ENCODE assay signal across 12 cellular contexts in genomic region chr14:94041551-94042346, GRCh38. TPM values are rescaled to one million over a fixed set of nuclear protein-coding genes. Genes with fewer than 3 reads are reported as not detected.
DNase-seq lines count a peak whose midpoint lies in the region; ATAC-seq and TF ChIP-seq lines count a peak whose summit lies in the region.
"Had no signal": no experiment of that assay in that cellular context is flagged by ENCODE, and none has a peak within 500 bp of the region (broad histone marks: within the 10 kb centered on the region; RNA-seq: fewer than 3 reads in every experiment).

No MANE protein-coding gene starts in this region.

- no peaks in the 10 kb centered on the region; the same call in 1 of the 2 replicates for H4K20me1 ChIP-seq in IMR-90 (ENCODE audit: insufficient read depth, low read length)

- H2BK120ac ChIP-seq in IMR-90 (ENCODE audit: low read depth, low read length) = no peak overlapping the region

- TF ChIP-seq CTCF in AG04449 (IDR thresholded peaks at IDR 0.05; ENCODE audit: insufficient read depth, low read length, missing control alignments) = no peak
- no peak for TF ChIP-seq CTCF in IMR-90 (conservative IDR thresholded peaks at IDR 0.05; ENCODE audit: low read depth, low read length)
- no peak for TF ChIP-seq CTCF in fibroblast of villous mesenchyme (IDR thresholded peaks at IDR 0.05; ENCODE audit: insufficient read depth, low read depth, low read length)
- TF ChIP-seq CTCF in lower leg skin (IDR thresholded peaks at IDR 0.05) = no peak
- TF ChIP-seq CTCF in WTC11 (IDR thresholded peaks at IDR 0.05) = no peak

- H3K36me3 Mint-ChIP-seq in naive thymus-derived CD8-positive, alpha-beta T cell = peaks cover 0 to 17% (median 0%) of the 10 kb centered on the region in 3 donors
- peaks cover 10% of the 10 kb centered on the region; the same call in 1 of the 2 replicates for H3K36me3 Mint-ChIP-seq in WTC11

- ATAC-seq in IMR-90 (ENCODE audit: low read depth) (peak; percentile 86), WTC11 (no peak), GM21515 (IDR thresholded peaks at IDR 0.05; ENCODE audit: unreplicated experiment) (no peak)
- no peak for ATAC-seq in naive thymus-derived CD8-positive, alpha-beta T cell

- no peak overlapping the region for H4K5ac ChIP-seq in IMR-90 (ENCODE audit: low read depth, low read length)

- H2AK9ac ChIP-seq in IMR-90 (replicated peaks; ENCODE audit: low read depth, low read length, poor library complexity) = no peak overlapping the region

- POLR2A ChIA-PET in AG04449 (lab: Yijun Ruan, JAX) = no interaction called here
- POLR2A ChIA-PET in IMR-90 (lab: Charles Lee; ENCODE audit: unreplicated experiment) = no interaction called here
- POLR2A ChIA-PET in naive thymus-derived CD8-positive, alpha-beta T cell (lab: Charles Lee) = interaction anchor here (0.6 kb wide), 1 partner anchor 91 kb away, joined by 3 read pairs; no protein-coding TSS in a partner anchor
- POLR2A ChIA-PET in WTC11 (lab: Charles Lee) = no interaction called here

- peaks cover 20% of the 10 kb centered on the region; the same call in 1 of the 2 replicates for H3K36me3 ChIP-seq in IMR-90 (ENCODE audit: control insufficient read depth, insufficient read depth, low read length)

- H3K79me1 ChIP-seq in IMR-90 (ENCODE audit: low read depth in 1 of 2, low read length in 2 of 2) = no peaks in the 10 kb centered on the region; a peak in 1 of 4 replicates

- peaks cover 0 to 1% (median 0%) of the 10 kb centered on the region in 5 donors for H3K27me3 Mint-ChIP-seq in naive thymus-derived CD8-positive, alpha-beta T cell
- H3K27me3 Mint-ChIP-seq in WTC11 (ENCODE audit: low read depth) = no peaks in the 10 kb centered on the region

- H3K9me3 ChIP-seq in IMR-90 (ENCODE audit: control insufficient read depth, insufficient read depth, low read length) = no peaks in the 10 kb centered on the region

- TF ChIP-seq POLR2A in IMR-90 (IDR thresholded peaks at IDR 0.05; ENCODE audit: low read depth, low read length) = no peak
- TF ChIP-seq POLR2A in lower leg skin (IDR thresholded peaks at IDR 0.05) = no peak

- WGBS in IMR-90 (ENCODE audit: extremely low coverage in 2 of 2, insufficient read length in 1 of 2), 2 experiments = 59% methylated on average over 3 of the region's 18 CpGs; no CpG with 5 or more reads in 1 of the 2 experiments
- WGBS in lower leg skin, 2 donors = 66 to 73% methylated on average over 18 of the region's 18 CpGs

- H3K4me3 Mint-ChIP-seq in naive thymus-derived CD8-positive, alpha-beta T cell = no peak overlapping the region
- no peak overlapping the region for H3K4me3 Mint-ChIP-seq in WTC11

- no peak overlapping the region for H2BK20ac ChIP-seq in IMR-90 (ENCODE audit: low read depth, low read length)

- H2AK5ac ChIP-seq in IMR-90 (ENCODE audit: low read depth, low read length) = no peak overlapping the region

- no peaks in the 10 kb centered on the region for H3K27me3 ChIP-seq in IMR-90 (ENCODE audit: control insufficient read depth, insufficient read depth, low read length)

- peak overlapping the region in 6 of 10 donors; percentile 5 to 82 (median 60) for H3K27ac Mint-ChIP-seq in naive thymus-derived CD8-positive, alpha-beta T cell
- H3K27ac Mint-ChIP-seq in WTC11 = no peak overlapping the region

- no peak overlapping the region for H3K18ac ChIP-seq in IMR-90 (ENCODE audit: low read depth, low read length)

- no peaks in the 10 kb centered on the region for H3K9me3 Mint-ChIP-seq in naive thymus-derived CD8-positive, alpha-beta T cell
- H3K9me3 Mint-ChIP-seq in WTC11 = no peaks in the 10 kb centered on the region

- no peak overlapping the region for H3K14ac ChIP-seq in IMR-90 (replicated peaks; ENCODE audit: low read depth, low read length)

- no peak overlapping the region for H3K4me2 ChIP-seq in IMR-90 (ENCODE audit: low read depth, low read length)

- H3K9ac ChIP-seq in IMR-90 (ENCODE audit: low read depth, low read length) = no peak overlapping the region

- H2BK5ac ChIP-seq in IMR-90 (ENCODE audit: low read depth, low read length, poor library complexity, severe bottlenecking) = no peak overlapping the region

- H3K23ac ChIP-seq in IMR-90 (ENCODE audit: low read depth, low read length) = no peak overlapping the region

- no peak for TF ChIP-seq RAD21 in IMR-90 (IDR thresholded peaks at IDR 0.05; ENCODE audit: low read length)

- H3K4ac ChIP-seq in IMR-90 (ENCODE audit: low read depth, low read length) = no peak overlapping the region

- no peak overlapping the region for H3K56ac ChIP-seq in IMR-90 (ENCODE audit: extremely low read depth, insufficient read depth, low read length)

- in situ Hi-C loops in IMR-90 (cut with MboI; ENCODE audit: low sequenced_read_pairs) = no loop called here

- no peak overlapping the region for H2BK15ac ChIP-seq in IMR-90 (ENCODE audit: low read depth, low read length)

- no peak overlapping the region for H4K8ac ChIP-seq in IMR-90 (ENCODE audit: low read depth in 2 of 2, low read length in 2 of 2)

- no peak overlapping the region for H2AFZ ChIP-seq in IMR-90 (replicated peaks; ENCODE audit: low read length, poor library complexity)

- CTCF ChIA-PET in AG04449 (lab: Yijun Ruan, JAX) = interaction anchor here (1.0 to 11.1 kb wide), 5 partner anchors 10 to 137 kb away, joined by 3 to 157 read pairs (median 10); partner anchors contain the start of gene IFI27L2
- CTCF ChIA-PET in IMR-90 (lab: Yijun Ruan, JAX) = interaction anchor here (1.1 kb wide), 1 partner anchor 95 kb away, joined by 3 read pairs; no protein-coding TSS in a partner anchor
- CTCF ChIA-PET in WTC11 (lab: Charles Lee) = interaction anchor here (1.9 to 2.7 kb wide), 3 partner anchors 88 to 102 kb away, joined by 6 to 13 read pairs (median 11); partner anchors contain the start of gene IFI27L2

- intact Hi-C loops in IMR-90 (cut with micrococcal nuclease) (no loop called here), lower leg skin (cut with DNase I; ENCODE audit: low total_unique reads) (no loop called here)

- BruUV-seq in IMR-90 (replicated peaks; lab: Mats Ljungman, UMichigan) = no TSS peak

- no peak overlapping the region for H3K4me3 ChIP-seq in AG04449 (ENCODE audit: low read depth, low read length)
- no peak overlapping the region for H3K4me3 ChIP-seq in IMR-90 (ENCODE audit: insufficient read depth, low read depth, low read length)
- no peak overlapping the region for H3K4me3 ChIP-seq in fibroblast of villous mesenchyme (ENCODE audit: low read depth, low read length)
- H3K4me3 ChIP-seq in lower leg skin (ENCODE audit: low read depth, poor library complexity, severe bottlenecking) = no peak overlapping the region

- H3K4me1 Mint-ChIP-seq in naive thymus-derived CD8-positive, alpha-beta T cell = peaks cover under 1 to 12% (median 2%) of the 10 kb centered on the region in 4 donors
- peaks cover under 1% of the 10 kb centered on the region; the same call in 1 of the 2 replicates for H3K4me1 Mint-ChIP-seq in WTC11

- peaks cover 9% of the 10 kb centered on the region for H3K4me1 ChIP-seq in IMR-90 (ENCODE audit: control insufficient read depth, insufficient read depth, low read length)

- H3K9me1 ChIP-seq in IMR-90 (ENCODE audit: insufficient read depth, low read length) = no peaks in the 10 kb centered on the region

- dilution Hi-C loops in IMR-90 (cut with HindIII; ENCODE audit: low sequenced_read_pairs, unreplicated experiment) = no loop called here

- H3K27ac ChIP-seq in IMR-90 (ENCODE audit: insufficient read depth, low read length) = no peak overlapping the region

- no peak overlapping the region for H4K91ac ChIP-seq in IMR-90 (ENCODE audit: insufficient read depth, low read depth, low read length)

- DNase-seq in AG04449 (ENCODE audit: low read depth, low spot score) (peak; percentile 23), IMR-90 (peak; percentile 78), fibroblast of villous mesenchyme (ENCODE audit: low read depth) (peak; percentile 56), lower leg skin (ENCODE audit: low spot score in 2 of 2) (no peak), WTC11 (ENCODE audit: low spot score) (no peak), KG1 (lab: John Stamatoyannopoulos, UW) (no peak)
- no peak for DNase-seq in naive thymus-derived CD8-positive, alpha-beta T cell
- DNase-seq: central memory CD4-positive, alpha-beta T cell; NCI-H2081 treated with DMSO at 0.1 percent for 48 hours had no signal

RNA-seq across cellular contexts. Expression of gene OTUB2, which starts 15.6 kb away (rescaled TPM):
- total RNA-seq in IMR-90 (2012; rRNA removed) (2.2 and 2.5 TPM in 2 replicates), fibroblast of villous mesenchyme (0.97 and 1.3 TPM in 2 replicates), lower leg skin (10 to 100 TPM; 12.6 to 25.0 (median 21.5) TPM), WTC11 (2021) (3.5 to 4.5 TPM (median 3.9 TPM) in 3 replicates)
- 1.0 and 1.1 TPM in 2 replicates for polyA plus RNA-seq in IMR-90 (2012; rRNA removed)
- polyA plus RNA-seq in IMR-90 (2012; cell fraction: cytosol; rRNA removed) = 0.50 and 0.87 TPM in 2 replicates
- polyA plus RNA-seq in IMR-90 (2012; cell fraction: nucleus; rRNA removed; ENCODE audit: low replicate concordance) = 0.95 and 1.3 TPM in 2 replicates
- total RNA-seq in naive thymus-derived CD8-positive, alpha-beta T cell = under 1 TPM; 0.16 to 0.22 TPM
- polyA plus RNA-seq in naive thymus-derived CD8-positive, alpha-beta T cell = under 1 TPM; 0.10 to 0.23 (median 0.11) TPM

RNA-seq across cellular contexts. Expression of gene DDX24, which starts 39.3 kb away (rescaled TPM):
- total RNA-seq in IMR-90 (2012; rRNA removed) = 152 and 155 TPM in 2 replicates
- 126 and 134 TPM in 2 replicates for polyA plus RNA-seq in IMR-90 (2012; rRNA removed)
- 45.5 and 138 TPM in 2 replicates for polyA plus RNA-seq in IMR-90 (2012; cell fraction: cytosol; rRNA removed)
- 53.5 and 184 TPM in 2 replicates for polyA plus RNA-seq in IMR-90 (2012; cell fraction: nucleus; rRNA removed; ENCODE audit: low replicate concordance)
- total RNA-seq in fibroblast of villous mesenchyme = 92.1 and 128 TPM in 2 replicates
- 100 to 1,000 TPM; 315 to 319 TPM for total RNA-seq in naive thymus-derived CD8-positive, alpha-beta T cell
- 100 to 1,000 TPM; 185 to 274 (median 244) TPM for polyA plus RNA-seq in naive thymus-derived CD8-positive, alpha-beta T cell
- total RNA-seq in lower leg skin = 100 to 1,000 TPM in 3 of 4 donors, 10 to 100 TPM in 1; 91.7 to 132 (median 102) TPM
- total RNA-seq in WTC11 (2021) = 137 to 174 TPM (median 140 TPM) in 3 replicates

RNA-seq across cellular contexts. Expression of gene IFI27L1, which starts 39.4 kb away (rescaled TPM):
- 10.8 and 13.3 TPM in 2 replicates for total RNA-seq in IMR-90 (2012; rRNA removed)
- polyA plus RNA-seq in IMR-90 (2012; rRNA removed) = 22.5 and 24.3 TPM in 2 replicates
- polyA plus RNA-seq in IMR-90 (2012; cell fraction: cytosol; rRNA removed) = 48.4 and 49.9 TPM in 2 replicates
- 24.0 and 35.5 TPM in 2 replicates for polyA plus RNA-seq in IMR-90 (2012; cell fraction: nucleus; rRNA removed; ENCODE audit: low replicate concordance)
- 9.9 and 15.8 TPM in 2 replicates for total RNA-seq in fibroblast of villous mesenchyme
- 1 to 10 TPM; 6.9 to 8.4 TPM for total RNA-seq in naive thymus-derived CD8-positive, alpha-beta T cell
- polyA plus RNA-seq in naive thymus-derived CD8-positive, alpha-beta T cell = 1 to 10 TPM; 4.3 to 7.9 (median 6.6) TPM
- total RNA-seq in lower leg skin = 10 to 100 TPM in 2 of 4 donors, 1 to 10 TPM in 2; 6.2 to 22.6 (median 10.3) TPM
- total RNA-seq in WTC11 (2021) = 27.6 to 34.1 TPM (median 32.3 TPM) in 3 replicates

RNA-seq across cellular contexts. Expression of gene CCDC197, which starts 44.6 kb away (rescaled TPM):
- total RNA-seq in IMR-90 (2012; rRNA removed) (not detected in 2 replicates), fibroblast of villous mesenchyme (not detected in 2 replicates), lower leg skin (not detected), WTC11 (2021) (not detected in 3 replicates)
- polyA plus RNA-seq in IMR-90 (2012; rRNA removed) = not detected in 2 replicates
- not detected in 2 replicates for polyA plus RNA-seq in IMR-90 (2012; cell fraction: cytosol; rRNA removed)
- not detected in 2 replicates for polyA plus RNA-seq in IMR-90 (2012; cell fraction: nucleus; rRNA removed; ENCODE audit: low replicate concordance)
- total RNA-seq in naive thymus-derived CD8-positive, alpha-beta T cell = not detected
- not detected for polyA plus RNA-seq in naive thymus-derived CD8-positive, alpha-beta T cell
- total RNA-seq: G401, glomerular endothelial cell had no signal

Comparison
In these comparisons a context has a peak if more than half of its experiments do, and no peak if none do; other contexts are left out.
1. DNase-seq: peak in AG04449 (single experiment), IMR-90 (single experiment) and fibroblast of villous mesenchyme (single experiment); none in naive thymus-derived CD8-positive, alpha-beta T cell (0 of 10), lower leg skin (0 of 2), WTC11 (single experiment) and KG1 (single experiment).